Comparison of ENCODE assay signal across 12 cellular contexts in genomic region chr3:11717301-11717700, GRCh38.
DNase-seq lines count a peak whose midpoint lies in the region; TF ChIP-seq lines count a peak whose summit lies in the region.
"Had no signal": no experiment of that assay in that cellular context is flagged by ENCODE, and none has a peak within 500 bp of the region (broad histone marks: within the 10 kb centered on the region; RNA-seq: fewer than 3 reads in every experiment).

No MANE protein-coding gene starts in this region.

- H3K9ac ChIP-seq in Karpas-422 (ENCODE audit: low read length), result peak overlapping the region; percentile 74

- H4K20me1 ChIP-seq in Karpas-422 (ENCODE audit: insufficient read depth, low read depth, low read length), result no peaks in the 10 kb centered on the region

- H3K36me3 Mint-ChIP-seq in neural crest cell (ENCODE audit: low read depth) (no peaks in the 10 kb centered on the region), immature natural killer cell (peaks cover 0 to 3% (median 0%) of the 10 kb centered on the region in 3 donors)
- H3K36me3 Mint-ChIP-seq: CD4-positive, CD25-positive, alpha-beta regulatory T cell had no signal

- peak overlapping the region; percentile 89 for H3K27ac ChIP-seq in Karpas-422 (ENCODE audit: low read length)

- peak overlapping the region; percentile 75; the same call in 1 of the 2 replicates for H3K4me3 ChIP-seq in Karpas-422 (ENCODE audit: low read length)
- no peak overlapping the region for H3K4me3 ChIP-seq in BE2C (ENCODE audit: low read depth, low read length)

- in situ Hi-C loops in ACHN (cut with HindIII; ENCODE audit: low pct_ligation_motif_present, low pct_unique_long_range_greater_than_20kb, low sequenced_read_pairs), result no loop called here

- peak overlapping the region; percentile 89 for H3K4me2 ChIP-seq in Karpas-422 (ENCODE audit: low read depth, low read length, poor library complexity, severe bottlenecking)

- TF ChIP-seq CTCF in neural crest cell (conservative IDR thresholded peaks at IDR 0.05) (no peak), BE2C (IDR thresholded peaks at IDR 0.05; ENCODE audit: low read depth, low read length) (no peak)

- H2AFZ ChIP-seq in Karpas-422 (ENCODE audit: low read length), result no peak overlapping the region

- H3K9me2 ChIP-seq in Karpas-422 (replicated peaks; ENCODE audit: insufficient read depth, low read length), result no peaks in the 10 kb centered on the region

- H3K9me3 Mint-ChIP-seq in neural crest cell (no peaks in the 10 kb centered on the region), immature natural killer cell (no peaks in the 10 kb centered on the region)
- H3K9me3 Mint-ChIP-seq: activated T-helper 17 cell treated with anti-CD3 and anti-CD28 coated beads, Interleukin-2, amount 50 U/mL, for 72 hours; T-helper 2 cell treated with Interferon-gamma antibody and Interleukin-4, amounts not matched to agents 5 μg/mL and 100 μg/mL, for 36 hours had no signal

- H3K36me3 ChIP-seq in Karpas-422 (ENCODE audit: insufficient read depth, low read length), result no peaks in the 10 kb centered on the region
- H3K36me3 ChIP-seq in BE2C, result no peaks in the 10 kb centered on the region

- H3K4me1 ChIP-seq in Karpas-422 (ENCODE audit: low read length) (peaks cover 37% of the 10 kb centered on the region), BE2C (no peaks in the 10 kb centered on the region)

- peaks cover 33% of the 10 kb centered on the region for H3K27me3 Mint-ChIP-seq in neural crest cell (ENCODE audit: low read depth)
- H3K27me3 Mint-ChIP-seq in immature natural killer cell (ENCODE audit: low read depth in 3 of 3), result peaks cover 1 to 11% (median 3%) of the 10 kb centered on the region in 3 donors
- H3K27me3 Mint-ChIP-seq: activated T-helper 17 cell treated with anti-CD3 and anti-CD28 coated beads, Interleukin-2, amount 50 U/mL, for 72 hours had no signal

- no peak overlapping the region for H3K27ac Mint-ChIP-seq in neural crest cell (ENCODE audit: unreplicated experiment)
- H3K27ac Mint-ChIP-seq in immature natural killer cell, result no peak overlapping the region
- H3K27ac Mint-ChIP-seq: activated T-helper 17 cell treated with anti-CD3 and anti-CD28 coated beads, Interleukin-2, amount 50 U/mL, for 72 hours had no signal

- DNase-seq in ACHN (peak; percentile 53), Karpas-422 (no peak), dermis blood vessel endothelial cell (peak; percentile 53), neural crest cell (ENCODE audit: low read depth, low spot score) (no peak), immature natural killer cell (no peak), NK-92 (lab: John Stamatoyannopoulos, UW; ENCODE audit: unreplicated experiment) (no peak), BE2C (no peak)
- no peak for DNase-seq in stimulated activated CD4-positive, alpha-beta T cell treated with anti-CD3 and anti-CD28 coated beads, Interleukin-4, amount 100 ng/mL, for 4 hours
- DNase-seq: CD4-positive, CD25-positive, alpha-beta regulatory T cell; stimulated activated CD4-positive, alpha-beta T cell treated with anti-CD3 and anti-CD28 coated beads, Interleukin-2, amount 100 ng/mL, for 48 hours had no signal

- H3K9me3 ChIP-seq in Karpas-422 (ENCODE audit: low read length) (no peaks in the 10 kb centered on the region), BE2C (no peaks in the 10 kb centered on the region)

- H3K27me3 ChIP-seq in Karpas-422 (ENCODE audit: low read length) (no peaks in the 10 kb centered on the region), BE2C (peaks cover 36% of the 10 kb centered on the region)

- peaks cover 18% of the 10 kb centered on the region for H3K4me1 Mint-ChIP-seq in neural crest cell
- peaks cover 15 to 23% of the 10 kb centered on the region in 2 donors for H3K4me1 Mint-ChIP-seq in immature natural killer cell

- H3K4me3 Mint-ChIP-seq in neural crest cell, result peak overlapping the region; percentile 44
- no peak overlapping the region for H3K4me3 Mint-ChIP-seq in immature natural killer cell

- H3K79me2 ChIP-seq in Karpas-422 (ENCODE audit: low read length), result peaks cover 59% of the 10 kb centered on the region

Comparison
In these comparisons a context has a peak if more than half of its experiments do, and no peak if none do; other contexts are left out.
1. DNase-seq: peak in ACHN (single experiment) and dermis blood vessel endothelial cell (single experiment); none in Karpas-422 (single experiment), neural crest cell (single experiment), immature natural killer cell (0 of 3), NK-92 (single experiment), BE2C (single experiment) and stimulated activated CD4-positive, alpha-beta T cell treated with anti-CD3 and anti-CD28 coated beads, Interleukin-4, amount 100 ng/mL, for 4 hours (0 of 2).